Comparison of ENCODE assay signal across 28 cellular contexts in the genomic region with DNA sequence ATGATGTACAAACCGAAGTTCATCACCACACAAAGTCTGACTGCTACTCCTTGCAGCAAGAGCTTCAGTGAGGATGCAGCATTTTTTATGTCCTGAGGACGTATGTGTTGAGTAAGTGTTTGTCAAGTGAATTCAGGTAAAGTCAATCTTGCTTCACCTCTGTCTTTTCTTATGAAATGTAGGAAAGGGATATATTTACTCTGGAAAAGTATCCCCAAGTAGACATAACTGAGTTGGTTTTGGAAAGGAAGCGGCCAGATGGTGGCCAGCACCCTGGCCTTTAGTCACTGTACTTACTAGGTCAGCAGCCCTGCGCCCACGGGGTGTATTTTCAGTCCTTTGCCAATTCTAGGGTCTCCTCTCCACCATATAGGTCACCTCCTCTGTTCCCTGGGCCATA.
"Had no signal": no experiment of that assay in that cellular context is flagged by ENCODE, and none has a peak within 500 bp of the region (broad histone marks: within the 10 kb centered on the region; RNA-seq: fewer than 3 reads in every experiment).

No MANE protein-coding gene starts in this region.

- DNase-seq: natural killer cell; occipital lobe; ovary; posterior cingulate gyrus; psoas muscle; right cardiac atrium; spleen; stimulated activated CD4-positive, alpha-beta T cell treated with anti-CD3 and anti-CD28 coated beads, Interleukin-12 subunit alpha, Interleukin-12 subunit beta, amount 100 ng/mL, for 4 hours; stimulated activated CD4-positive, alpha-beta T cell treated with anti-CD3 and anti-CD28 coated beads, Interleukin-1b, Interleukin-23, amount 100 ng/mL, for 48 hours; stimulated activated CD4-positive, alpha-beta T cell treated with anti-CD3 and anti-CD28 coated beads, Interleukin-4, amount 100 ng/mL, for 1 hour; stimulated activated CD4-positive, alpha-beta T cell treated with anti-CD3 and anti-CD28 coated beads, Interleukin-4, amount 100 ng/mL, for 4 hours; stimulated activated CD8-positive, alpha-beta memory T cell treated with anti-CD3 and anti-CD28 coated beads, Interleukin-4, amount 100 ng/mL, for 48 hours; stimulated activated naive CD4-positive, alpha-beta T cell; stimulated activated naive CD8-positive, alpha-beta T cell treated with anti-CD3 and anti-CD28 coated beads, Interleukin-15, amount 100 ng/mL, for 72 hours; stimulated activated naive CD8-positive, alpha-beta T cell treated with anti-CD3 and anti-CD28 coated beads, Interleukin-15, Interleukin-2, amounts not matched to agents 100 U/mL and 50 U/mL, for 24 hours; substantia nigra; testis; tibial artery; transverse colon; upper lobe of right lung; uterus had no signal

- H3K27ac ChIP-seq: neural progenitor cell, ovary, parathyroid adenoma, psoas muscle, spleen, suprapubic skin, testis, tibial artery, transverse colon, upper lobe of right lung, uterus had no signal

- H3K9me3 ChIP-seq: ovary, psoas muscle, suprapubic skin, testis, tibial artery, transverse colon, upper lobe of right lung, uterus had no signal

- H3K4me2 ChIP-seq: neural progenitor cell, smooth muscle cell had no signal

- H3K9ac ChIP-seq: neural progenitor cell, parathyroid adenoma had no signal

- H3K36me3 ChIP-seq: neural progenitor cell, ovary, spleen, suprapubic skin, tibial artery, transverse colon, upper lobe of right lung, uterus had no signal

- H3K27me3 ChIP-seq: neural progenitor cell, ovary, suprapubic skin, testis, tibial artery, transverse colon, upper lobe of right lung, uterus had no signal

- H3K79me2 ChIP-seq: parathyroid adenoma had no signal

- H2AFZ ChIP-seq: neural progenitor cell, parathyroid adenoma had no signal

- H3K4me1 ChIP-seq: neural progenitor cell, parathyroid adenoma, psoas muscle, spleen, suprapubic skin, testis, tibial artery, transverse colon, upper lobe of right lung, uterus had no signal

- ATAC-seq: natural killer cell; psoas muscle; right cardiac atrium; sciatic nerve; stimulated activated memory B cell treated with anti-CD40 and anti-IgM and Interleukin-4, amounts not matched to agents 10 μg/mL and 1 μg/mL and 100 μg/mL, for 72 hours; stimulated activated naive CD8-positive, alpha-beta T cell treated with anti-CD3 and anti-CD28 coated beads, Interleukin-15, amount 100 ng/mL, for 72 hours; stimulated activated naive CD8-positive, alpha-beta T cell treated with anti-CD3 and anti-CD28 coated beads, Interleukin-15, Interleukin-2, amounts not matched to agents 100 U/mL and 50 U/mL, for 24 hours; upper lobe of right lung had no signal

- H3K4me3 ChIP-seq: neural progenitor cell, ovary, psoas muscle, skin epidermis, smooth muscle cell, spleen, suprapubic skin, testis, tibial artery, transverse colon, upper lobe of right lung, uterus had no signal
